Comparison of ENCODE assay signal across 1 cellular context in the genomic region with DNA sequence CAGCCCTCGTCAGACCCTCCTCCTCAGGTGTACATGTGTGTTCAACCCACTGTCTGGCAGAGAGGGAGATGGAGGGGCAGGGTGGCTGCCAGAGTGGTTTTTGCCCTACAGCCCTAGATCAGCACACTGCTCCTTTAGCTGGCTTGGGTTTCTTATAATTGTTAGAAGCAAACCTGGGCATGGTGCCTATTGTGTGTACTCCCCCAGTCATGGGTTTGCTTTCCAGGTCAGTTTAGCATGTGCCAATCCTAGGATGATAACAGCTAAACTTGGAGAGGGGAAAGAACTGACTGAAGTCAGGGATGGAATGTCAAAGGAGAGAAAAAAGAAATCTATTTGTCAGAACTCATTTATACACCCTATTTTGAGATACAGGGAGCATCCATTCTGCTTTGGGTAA.
TF ChIP-seq lines count a peak whose summit lies in the region.

No MANE protein-coding gene starts in this region.

TF ChIP-seq in HepG2, 621 proteins besides CTCF, POLR2A, EP300 and RAD21 (continued from another document):
- TF ChIP-seq ZNF207 (IDR thresholded peaks at IDR 0.05; ENCODE audit: borderline replicate concordance) = no peak
- no peak for TF ChIP-seq U2AF1 (optimal IDR thresholded peaks at IDR 0.05; ENCODE audit: low read depth, low read length)
- TF ChIP-seq CHCHD3 (CRISPR knock-in tag; IDR thresholded peaks at IDR 0.05) = no peak
